25 cellular contexts compared by ENCODE assay signal in genomic region chr5:116579139-116579538, GRCh38. TPM values are rescaled to one million over a fixed set of nuclear protein-coding genes. Genes with fewer than 3 reads are reported as not detected.
"Had no signal": no experiment of that assay in that cellular context is flagged by ENCODE, and none has a peak within 500 bp of the region (broad histone marks: within the 10 kb centered on the region; RNA-seq: fewer than 3 reads in every experiment).

No MANE protein-coding gene starts in this region.

- H3K4me3 ChIP-seq: MG63, SK-N-MC had no signal

- H3K9me3 Mint-ChIP-seq: activated CD4-positive, alpha-beta memory T cell treated with anti-CD3 and anti-CD28 coated beads for 36 hours; activated CD4-positive, alpha-beta T cell treated with anti-CD3 and anti-CD28 coated beads, Interleukin-2, amount 10 ng/mL, durations not matched to agents 7 days and 5 days; activated naive CD4-positive, alpha-beta T cell treated with anti-CD3 and anti-CD28 coated beads, Interleukin-2, amount 10 ng/mL, durations not matched to agents 7 days and 5 days; activated naive CD8-positive, alpha-beta T cell treated with anti-CD3 and anti-CD28 coated beads for 36 hours; activated T-helper 2 cell treated with anti-CD3 and anti-CD28 coated beads, Interferon-gamma antibody, Interleukin-2, Interleukin-4, amounts not matched to agents 10 μg/mL and 5 μg/mL and 100 μg/mL, durations not matched to agents 14 hours and 24 hours and 36 hours had no signal

- H3K36me3 ChIP-seq: MG63 had no signal

- H3K9me3 ChIP-seq: MG63 had no signal

- H3K36me3 Mint-ChIP-seq: activated CD4-positive, alpha-beta memory T cell treated with anti-CD3 and anti-CD28 coated beads for 36 hours; activated naive CD4-positive, alpha-beta T cell treated with anti-CD3 and anti-CD28 coated beads, Interleukin-2, amount 10 ng/mL, durations not matched to agents 7 days and 5 days; activated naive CD8-positive, alpha-beta T cell treated with anti-CD3 and anti-CD28 coated beads for 36 hours had no signal

- H3K4me3 Mint-ChIP-seq: activated CD4-positive, alpha-beta memory T cell treated with anti-CD3 and anti-CD28 coated beads for 36 hours; activated CD4-positive, alpha-beta T cell treated with anti-CD3 and anti-CD28 coated beads, Interleukin-2, amount 10 ng/mL, durations not matched to agents 7 days and 5 days; activated naive CD4-positive, alpha-beta T cell treated with anti-CD3 and anti-CD28 coated beads, Interleukin-2, amount 10 ng/mL, durations not matched to agents 7 days and 5 days; activated naive CD8-positive, alpha-beta T cell treated with anti-CD3 and anti-CD28 coated beads for 36 hours had no signal

- ATAC-seq: PC-3 had no signal

- DNase-seq: activated CD4-positive, alpha-beta memory T cell treated with anti-CD3 and anti-CD28 coated beads for 36 hours; activated CD4-positive, alpha-beta T cell treated with anti-CD3 and anti-CD28 coated beads, Interleukin-2, amount 10 ng/mL, durations not matched to agents 7 days and 5 days; activated CD4-positive, CD25-positive, alpha-beta regulatory T cell; activated CD8-positive, alpha-beta memory T cell treated with anti-CD3 and anti-CD28 coated beads for 24 hours; activated gamma-delta T cell treated with Interleukin-2 at 50 U/mL for 16 hours; activated naive CD4-positive, alpha-beta T cell treated with anti-CD3 and anti-CD28 coated beads, Interleukin-2, amount 10 ng/mL, durations not matched to agents 7 days and 5 days; activated naive CD8-positive, alpha-beta T cell treated with anti-CD3 and anti-CD28 coated beads for 36 hours; activated T-cell treated with anti-CD3 and anti-CD28 coated beads, Interleukin-2, amount 50 U/mL, for 48 hours; anterior cingulate cortex; MG63; MV-4-11; NCI-H1105; NCI-H1436; NCI-H1694 treated with DMSO at 0.1 percent for 48 hours; NCI-H2029 treated with DMSO at 0.1 percent for 48 hours; NCI-H510A treated with DMSO at 0.1 percent for 48 hours; NCI-H69; PC-3; SHP77 treated with DMSO at 0.1 percent for 48 hours; T-helper 1 cell had no signal

- H3K27ac ChIP-seq: SK-N-MC, VCaP had no signal

- FAIRE-seq: RCC 7860 had no signal

- H3K27ac Mint-ChIP-seq: activated CD4-positive, alpha-beta memory T cell treated with anti-CD3 and anti-CD28 coated beads for 36 hours; activated CD4-positive, alpha-beta T cell treated with anti-CD3 and anti-CD28 coated beads, Interleukin-2, amount 10 ng/mL, durations not matched to agents 7 days and 5 days; activated naive CD4-positive, alpha-beta T cell treated with anti-CD3 and anti-CD28 coated beads, Interleukin-2, amount 10 ng/mL, durations not matched to agents 7 days and 5 days; activated naive CD8-positive, alpha-beta T cell treated with anti-CD3 and anti-CD28 coated beads for 36 hours; activated T-helper 2 cell treated with anti-CD3 and anti-CD28 coated beads, Interferon-gamma antibody, Interleukin-2, Interleukin-4, amounts not matched to agents 10 μg/mL and 5 μg/mL and 100 μg/mL, durations not matched to agents 14 hours and 24 hours and 36 hours had no signal

RNA-seq across cellular contexts. Expression of gene SEMA6A, which starts 4.5 kb away (rescaled TPM):
- total RNA-seq: activated CD4-positive, alpha-beta memory T cell treated with anti-CD3 and anti-CD28 coated beads for 36 hours; activated CD4-positive, alpha-beta T cell treated with anti-CD3 and anti-CD28 coated beads, Interleukin-2, amount 10 ng/mL, durations not matched to agents 7 days and 5 days; activated naive CD8-positive, alpha-beta T cell treated with anti-CD3 and anti-CD28 coated beads for 36 hours; activated T-helper 2 cell treated with anti-CD3 and anti-CD28 coated beads, Interferon-gamma antibody, Interleukin-2, Interleukin-4, amounts not matched to agents 10 μg/mL and 5 μg/mL and 100 μg/mL, durations not matched to agents 14 hours and 24 hours and 36 hours; PC-3; T-helper 2 cell treated with Interferon-gamma antibody and Interleukin-4, amounts not matched to agents 100 ng/mL and 5 ng/mL, for 36 hours had no signal
